Comparison of ENCODE assay signal across 1 cellular context in genomic region chr20:63543131-63543530, GRCh38.
TF ChIP-seq lines count a peak whose summit lies in the region.

No MANE protein-coding gene starts in this region.

TF ChIP-seq in GM12878, 131 proteins besides CTCF, POLR2A, EP300 and RAD21:
- no peak for TF ChIP-seq IRF5 (IDR thresholded peaks at IDR 0.05; ENCODE audit: borderline replicate concordance)
- no peak for TF ChIP-seq ATF7 (IDR thresholded peaks at IDR 0.05; ENCODE audit: low read depth)
- TF ChIP-seq CHD4 (IDR thresholded peaks at IDR 0.05): no peak
- peak; percentile 2; the same call in 1 of the 2 replicates for TF ChIP-seq LARP7 (IDR thresholded peaks at IDR 0.05)
- TF ChIP-seq CEBPZ (IDR thresholded peaks at IDR 0.05; ENCODE audit: low read depth, low read length): no peak
- peak; percentile 13; the same call in 1 of the 2 replicates for TF ChIP-seq DPF2 (IDR thresholded peaks at IDR 0.05)
- no peak for TF ChIP-seq BMI1 (IDR thresholded peaks at IDR 0.05; ENCODE audit: borderline replicate concordance)
- no peak for TF ChIP-seq HSF1 (IDR thresholded peaks at IDR 0.05; ENCODE audit: low read depth, low read length)
- TF ChIP-seq IKZF1 (conservative IDR thresholded peaks at IDR 0.05): 0 out of 2 replicates have a peak, but pooled peaks have one; percentile 36
- no peak for TF ChIP-seq MTA2 (IDR thresholded peaks at IDR 0.05; ENCODE audit: low read depth)
- TF ChIP-seq BCL11A (IDR thresholded peaks at IDR 0.05; ENCODE audit: low read depth, low read length): no peak
- TF ChIP-seq MTA3 (IDR thresholded peaks at IDR 0.05; ENCODE audit: borderline replicate concordance, low read length): no peak
- TF ChIP-seq ELK1 (IDR thresholded peaks at IDR 0.05; ENCODE audit: low read depth, low read length): no peak
- TF ChIP-seq ZNF24 (IDR thresholded peaks at IDR 0.05): no peak
- TF ChIP-seq TAF1 (IDR thresholded peaks at IDR 0.05; ENCODE audit: borderline replicate concordance, low read depth, low read length): no peak
- TF ChIP-seq EZH2 (IDR thresholded peaks at IDR 0.05; ENCODE audit: borderline replicate concordance, control insufficient read depth, low read depth, low read length): no peak
- no peak for TF ChIP-seq ZNF384 (IDR thresholded peaks at IDR 0.05; ENCODE audit: borderline replicate concordance, low read depth, low read length)
- no peak for TF ChIP-seq EED (IDR thresholded peaks at IDR 0.05; ENCODE audit: low read depth)
